In the genomic region with DNA sequence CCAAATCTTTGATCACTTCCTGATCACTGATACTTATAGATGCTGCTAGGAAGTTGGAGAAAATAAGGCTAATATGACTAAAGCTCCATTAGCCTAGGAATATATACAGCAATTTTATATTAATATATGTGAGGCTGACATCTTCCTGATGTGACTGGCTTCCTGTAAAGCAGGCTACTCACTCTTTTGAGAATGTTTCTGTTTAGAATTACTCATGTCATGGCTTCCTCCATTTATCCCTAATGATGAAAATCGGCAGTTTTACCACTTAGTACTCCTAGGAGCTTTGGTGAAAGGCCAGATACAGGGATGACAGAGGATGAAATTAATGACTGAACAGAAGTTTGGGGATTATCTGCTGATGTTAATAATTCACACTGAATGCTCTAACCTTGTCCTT, we compare ENCODE assay signal across 13 cellular contexts. TPM values are rescaled to one million over a fixed set of nuclear protein-coding genes. Genes with fewer than 3 reads are reported as not detected.
DNase-seq lines count a peak whose midpoint lies in the region; ATAC-seq, FAIRE-seq and TF ChIP-seq lines count a peak whose summit lies in the region.
"Had no signal": no experiment of that assay in that cellular context is flagged by ENCODE, and none has a peak within 500 bp of the region (broad histone marks: within the 10 kb centered on the region; RNA-seq: fewer than 3 reads in every experiment).

No MANE protein-coding gene starts in this region.

- peaks cover 59% of the 10 kb centered on the region for H3K4me1 Mint-ChIP-seq in activated naive CD8-positive, alpha-beta T cell treated with anti-CD3 and anti-CD28 coated beads, Interleukin-2, amount 10 ng/mL, durations not matched to agents 7 days and 5 days
- H3K4me1 Mint-ChIP-seq in activated naive CD8-positive, alpha-beta T cell treated with anti-CD3 and anti-CD28 coated beads for 36 hours = peaks cover 52% of the 10 kb centered on the region
- H3K4me1 Mint-ChIP-seq in T-helper 17 cell = peaks cover 54% of the 10 kb centered on the region
- H3K4me1 Mint-ChIP-seq in glutamatergic neuron (ENCODE audit: low read depth, unreplicated experiment) = peaks cover 51% of the 10 kb centered on the region

- H3K4me3 Mint-ChIP-seq in activated naive CD8-positive, alpha-beta T cell treated with anti-CD3 and anti-CD28 coated beads, Interleukin-2, amount 10 ng/mL, durations not matched to agents 7 days and 5 days = peak overlapping the region; percentile 64
- no peak overlapping the region for H3K4me3 Mint-ChIP-seq in activated naive CD8-positive, alpha-beta T cell treated with anti-CD3 and anti-CD28 coated beads for 36 hours
- peak overlapping the region; percentile 39 for H3K4me3 Mint-ChIP-seq in T-helper 17 cell
- peak overlapping the region; percentile 73 for H3K4me3 Mint-ChIP-seq in glutamatergic neuron (ENCODE audit: unreplicated experiment)

- no peak overlapping the region for H3K9ac ChIP-seq in subcutaneous abdominal adipose tissue (ENCODE audit: low read length in 5 of 5)

- no peaks in the 10 kb centered on the region for H3K9me3 ChIP-seq in T-helper 17 cell (ENCODE audit: control insufficient read depth, low read length, poor library complexity, severe bottlenecking)
- H3K9me3 ChIP-seq in subcutaneous abdominal adipose tissue (ENCODE audit: control insufficient read depth in 5 of 5, low read length in 5 of 5) = no peaks in the 10 kb centered on the region
- H3K9me3 ChIP-seq: left lung had no signal

- TF ChIP-seq CTCF in glutamatergic neuron (IDR thresholded peaks at IDR 0.05; ENCODE audit: partially characterized antibody, unreplicated experiment) = no peak

- H3K4me3 ChIP-seq in subcutaneous abdominal adipose tissue (ENCODE audit: low read depth in 1 of 5, low read length in 5 of 5) = no peak overlapping the region
- H3K4me3 ChIP-seq: left lung had no signal

- no peaks in the 10 kb centered on the region for H3K36me3 ChIP-seq in subcutaneous abdominal adipose tissue (ENCODE audit: control insufficient read depth in 5 of 5, insufficient read depth in 5 of 5, low read length in 5 of 5)
- H3K36me3 ChIP-seq: left lung had no signal

- peaks cover 5 to 65% (median 45%) of the 10 kb centered on the region in 5 donors for H3K4me1 ChIP-seq in subcutaneous abdominal adipose tissue (ENCODE audit: control insufficient read depth in 5 of 5, insufficient read depth in 5 of 5, low read length in 5 of 5)

- no peak for DNase-seq in activated naive CD8-positive, alpha-beta T cell treated with anti-CD3 and anti-CD28 coated beads, Interleukin-2, amount 10 ng/mL, durations not matched to agents 7 days and 5 days
- no peak for DNase-seq in activated naive CD8-positive, alpha-beta T cell treated with anti-CD3 and anti-CD28 coated beads for 36 hours
- DNase-seq in T-helper 17 cell (no peak), glutamatergic neuron (no peak), CD1c-positive myeloid dendritic cell (ENCODE audit: extremely low spot score) (no peak), RCC 7860 (ENCODE audit: low spot score) (no peak)
- DNase-seq: left lung; MM.1S; naive thymus-derived CD4-positive, alpha-beta T cell; NCI-H2029 had no signal

- H3K27ac ChIP-seq in subcutaneous abdominal adipose tissue (ENCODE audit: low read depth, low read length) = peak overlapping the region; percentile 14
- H3K27ac ChIP-seq: left lung had no signal

- ATAC-seq in activated naive CD8-positive, alpha-beta T cell treated with anti-CD3 and anti-CD28 coated beads, Interleukin-2, amount 10 ng/mL, durations not matched to agents 7 days and 5 days (ENCODE audit: low read depth) = no peak
- ATAC-seq in T-helper 17 cell (no peak), HG02610 (IDR thresholded peaks at IDR 0.05; ENCODE audit: unreplicated experiment) (no peak)
- ATAC-seq: activated CD4-positive, CD25-positive, alpha-beta regulatory T cell treated with anti-CD3 and anti-CD28 coated beads, Interleukin-2, amount 50 U/mL, for 24 hours; left lung; naive thymus-derived CD4-positive, alpha-beta T cell had no signal

- H3K9me3 Mint-ChIP-seq in activated naive CD8-positive, alpha-beta T cell treated with anti-CD3 and anti-CD28 coated beads, Interleukin-2, amount 10 ng/mL, durations not matched to agents 7 days and 5 days = no peaks in the 10 kb centered on the region
- H3K9me3 Mint-ChIP-seq in activated naive CD8-positive, alpha-beta T cell treated with anti-CD3 and anti-CD28 coated beads for 36 hours = no peaks in the 10 kb centered on the region
- peaks cover 28% of the 10 kb centered on the region for H3K9me3 Mint-ChIP-seq in glutamatergic neuron (ENCODE audit: unreplicated experiment)

- peaks cover 10 to 30% (median 20%) of the 10 kb centered on the region in 5 donors for H3K27me3 ChIP-seq in subcutaneous abdominal adipose tissue (ENCODE audit: control insufficient read depth in 5 of 5, insufficient read depth in 4 of 5, low read length in 5 of 5)

- H3K27me3 Mint-ChIP-seq in activated naive CD8-positive, alpha-beta T cell treated with anti-CD3 and anti-CD28 coated beads, Interleukin-2, amount 10 ng/mL, durations not matched to agents 7 days and 5 days = peaks cover 17% of the 10 kb centered on the region
- peaks cover 23% of the 10 kb centered on the region for H3K27me3 Mint-ChIP-seq in activated naive CD8-positive, alpha-beta T cell treated with anti-CD3 and anti-CD28 coated beads for 36 hours
- peaks cover 13% of the 10 kb centered on the region for H3K27me3 Mint-ChIP-seq in T-helper 17 cell
- H3K27me3 Mint-ChIP-seq in glutamatergic neuron (ENCODE audit: unreplicated experiment) = peaks cover 21% of the 10 kb centered on the region

- H3K36me3 Mint-ChIP-seq in activated naive CD8-positive, alpha-beta T cell treated with anti-CD3 and anti-CD28 coated beads, Interleukin-2, amount 10 ng/mL, durations not matched to agents 7 days and 5 days = peaks cover 2% of the 10 kb centered on the region
- H3K36me3 Mint-ChIP-seq in activated naive CD8-positive, alpha-beta T cell treated with anti-CD3 and anti-CD28 coated beads for 36 hours = no peaks in the 10 kb centered on the region
- H3K36me3 Mint-ChIP-seq in T-helper 17 cell (ENCODE audit: low read depth) (peaks cover 2% of the 10 kb centered on the region), glutamatergic neuron (ENCODE audit: unreplicated experiment) (no peaks in the 10 kb centered on the region)

- FAIRE-seq in RCC 7860 (lab: Jason Lieb, UNC) = no peak

- peak overlapping the region; percentile 65 for H3K27ac Mint-ChIP-seq in activated naive CD8-positive, alpha-beta T cell treated with anti-CD3 and anti-CD28 coated beads, Interleukin-2, amount 10 ng/mL, durations not matched to agents 7 days and 5 days
- no peak overlapping the region for H3K27ac Mint-ChIP-seq in activated naive CD8-positive, alpha-beta T cell treated with anti-CD3 and anti-CD28 coated beads for 36 hours
- H3K27ac Mint-ChIP-seq in T-helper 17 cell (peak overlapping the region; percentile 96), glutamatergic neuron (ENCODE audit: unreplicated experiment) (peak overlapping the region; percentile 86)

- POLR2A ChIA-PET in activated naive CD8-positive, alpha-beta T cell treated with anti-CD3 and anti-CD28 coated beads, Interleukin-2, amount 10 ng/mL, durations not matched to agents 7 days and 5 days (lab: Charles Lee) = interaction anchor here (1.1 to 1.5 kb wide), 2 partner anchors 20 to 72 kb away, joined by 4 read pairs; a partner anchor contains a TSS

RNA-seq across cellular contexts. Expression of a gene that starts 3.9 kb away (rescaled TPM):
- 1 to 10 TPM; 3.4 to 3.5 TPM for total RNA-seq in activated naive CD8-positive, alpha-beta T cell treated with anti-CD3 and anti-CD28 coated beads, Interleukin-2, amount 10 ng/mL, durations not matched to agents 7 days and 5 days
- total RNA-seq in activated naive CD8-positive, alpha-beta T cell treated with anti-CD3 and anti-CD28 coated beads for 36 hours = under 1 TPM; 0.68 TPM
- total RNA-seq in T-helper 17 cell (10 to 100 TPM in 1 of 2 donors, 1 to 10 TPM in 1; 5.3 to 16.0 TPM), glutamatergic neuron (ENCODE audit: unreplicated experiment) (301 TPM)

RNA-seq across cellular contexts. Expression of a gene that starts 20.6 kb away (rescaled TPM):
- total RNA-seq in activated naive CD8-positive, alpha-beta T cell treated with anti-CD3 and anti-CD28 coated beads, Interleukin-2, amount 10 ng/mL, durations not matched to agents 7 days and 5 days = 10 to 100 TPM; 27.1 to 27.5 TPM
- 10 to 100 TPM; 24.1 to 24.3 TPM for total RNA-seq in activated naive CD8-positive, alpha-beta T cell treated with anti-CD3 and anti-CD28 coated beads for 36 hours
- total RNA-seq in T-helper 17 cell (10 to 100 TPM; 48.0 to 51.6 TPM), glutamatergic neuron (ENCODE audit: unreplicated experiment) (142 TPM)

Comparison
In these comparisons a context has a peak if more than half of its experiments do, and no peak if none do; other contexts are left out.
1. RNA of a gene that starts 3.9 kb away (total RNA-seq): 301 TPM in glutamatergic neuron (single experiment); 5.3 to 16.0 TPM in T-helper 17 cell, 3.4 to 3.5 TPM in activated naive CD8-positive, alpha-beta T cell treated with anti-CD3 and anti-CD28 coated beads, Interleukin-2, amount 10 ng/mL, durations not matched to agents 7 days and 5 days and 0.68 TPM in activated naive CD8-positive, alpha-beta T cell treated with anti-CD3 and anti-CD28 coated beads for 36 hours; every median in the first group is over 10 times any median in the second.